Comparison of ENCODE assay signal across 1 cellular context in the genomic region with DNA sequence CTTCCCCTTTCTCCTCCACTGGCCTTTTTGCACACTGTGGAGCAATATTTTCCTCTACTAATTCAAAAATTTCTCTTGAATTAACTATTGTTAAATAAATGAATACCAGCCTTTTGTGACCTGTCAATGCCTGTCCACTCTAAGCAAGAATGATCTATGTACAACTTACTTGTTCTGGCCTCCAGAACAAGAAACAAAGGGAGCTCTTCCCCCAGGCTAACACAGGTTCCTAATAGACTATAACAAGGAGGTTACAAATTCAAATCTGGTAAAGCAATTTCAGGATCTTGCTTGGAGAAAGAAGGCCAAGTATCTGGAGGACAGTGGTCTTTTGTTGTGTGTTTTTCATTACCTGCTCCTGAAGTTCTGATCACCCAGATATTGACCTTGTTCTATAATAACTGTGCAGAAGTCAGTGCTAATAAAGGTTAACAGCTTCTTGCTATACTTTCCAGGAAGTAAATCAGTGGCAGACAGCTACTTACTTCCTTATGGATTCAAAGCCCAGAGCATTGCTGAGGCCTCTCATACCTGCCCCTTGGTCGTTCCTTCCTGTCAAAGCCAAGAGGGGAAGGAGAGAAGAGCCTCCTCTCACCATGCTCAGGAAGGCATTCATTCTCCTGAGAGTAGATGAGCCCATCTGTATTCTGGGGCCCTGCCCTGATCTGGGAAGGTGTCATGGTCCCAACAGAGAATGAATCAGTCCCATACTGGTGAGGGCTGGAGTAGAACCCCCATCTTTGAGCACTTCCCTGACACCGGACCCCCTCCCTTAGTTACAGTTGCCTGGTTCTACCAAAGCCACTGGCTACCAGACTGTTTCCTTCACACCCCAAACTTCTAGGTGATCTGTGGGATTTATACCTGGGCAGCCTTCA.
TF ChIP-seq lines count a peak whose summit lies in the region.

No MANE protein-coding gene starts in this region.

TF ChIP-seq in K562, 482 proteins besides CTCF, POLR2A, EP300 and RAD21:
- TF ChIP-seq, protein P1, sequence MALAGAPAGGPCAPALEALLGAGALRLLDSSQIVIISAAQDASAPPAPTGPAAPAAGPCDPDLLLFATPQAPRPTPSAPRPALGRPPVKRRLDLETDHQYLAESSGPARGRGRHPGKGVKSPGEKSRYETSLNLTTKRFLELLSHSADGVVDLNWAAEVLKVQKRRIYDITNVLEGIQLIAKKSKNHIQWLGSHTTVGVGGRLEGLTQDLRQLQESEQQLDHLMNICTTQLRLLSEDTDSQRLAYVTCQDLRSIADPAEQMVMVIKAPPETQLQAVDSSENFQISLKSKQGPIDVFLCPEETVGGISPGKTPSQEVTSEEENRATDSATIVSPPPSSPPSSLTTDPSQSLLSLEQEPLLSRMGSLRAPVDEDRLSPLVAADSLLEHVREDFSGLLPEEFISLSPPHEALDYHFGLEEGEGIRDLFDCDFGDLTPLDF (CRISPR knock-in tag; IDR thresholded peaks at IDR 0.05): no peak
- TF ChIP-seq, protein P2, sequence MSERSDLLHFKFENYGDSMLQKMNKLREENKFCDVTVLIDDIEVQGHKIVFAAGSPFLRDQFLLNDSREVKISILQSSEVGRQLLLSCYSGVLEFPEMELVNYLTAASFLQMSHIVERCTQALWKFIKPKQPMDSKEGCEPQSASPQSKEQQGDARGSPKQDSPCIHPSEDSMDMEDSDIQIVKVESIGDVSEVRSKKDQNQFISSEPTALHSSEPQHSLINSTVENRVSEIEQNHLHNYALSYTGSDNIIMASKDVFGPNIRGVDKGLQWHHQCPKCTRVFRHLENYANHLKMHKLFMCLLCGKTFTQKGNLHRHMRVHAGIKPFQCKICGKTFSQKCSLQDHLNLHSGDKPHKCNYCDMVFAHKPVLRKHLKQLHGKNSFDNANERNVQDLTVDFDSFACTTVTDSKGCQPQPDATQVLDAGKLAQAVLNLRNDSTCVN (CRISPR knock-in tag; IDR thresholded peaks at IDR 0.05): no peak
- TF ChIP-seq RBM25 (IDR thresholded peaks at IDR 0.05; ENCODE audit: low read depth, low read length, severe bottlenecking) (no peak), POLR2AphosphoS2 (IDR thresholded peaks at IDR 0.05; ENCODE audit: low read length) (peak; percentile 45)
